8 cellular contexts compared by ENCODE assay signal in genomic region chr13:52846567-52847321, GRCh38. TPM values are rescaled to one million over a fixed set of nuclear protein-coding genes. Genes with fewer than 3 reads are reported as not detected.
DNase-seq lines count a peak whose midpoint lies in the region; ATAC-seq and TF ChIP-seq lines count a peak whose summit lies in the region.

No MANE protein-coding gene starts in this region.

- DNase-seq in GM10266 (ENCODE audit: extremely low spot score) = peak; percentile 42
- peak; percentile 45 for DNase-seq in activated CD8-positive, alpha-beta memory T cell treated with anti-CD3 and anti-CD28 coated beads, Interleukin-2, amount 10 ng/mL, durations not matched to agents 7 days and 5 days
- DNase-seq in heart right ventricle = peak; percentile 34 to 62
- peak; percentile 36 for DNase-seq in pons (ENCODE audit: low spot score)
- no peak for DNase-seq in BE2C

- H3K27me3 ChIP-seq in heart right ventricle = peaks cover 35 to 97% (median 86%) of the 10 kb centered on the region in 7 donors
- H3K27me3 ChIP-seq in BE2C = peaks cover 56% of the 10 kb centered on the region

- H3K36me3 ChIP-seq in heart right ventricle = no peaks in the 10 kb centered on the region
- no peaks in the 10 kb centered on the region for H3K36me3 ChIP-seq in BE2C

- H3K36me3 Mint-ChIP-seq in activated CD8-positive, alpha-beta memory T cell treated with anti-CD3 and anti-CD28 coated beads, Interleukin-2, amount 10 ng/mL, durations not matched to agents 7 days and 5 days = no peaks in the 10 kb centered on the region

- H3K9me3 ChIP-seq in heart right ventricle = no peaks in the 10 kb centered on the region
- peaks cover 8% of the 10 kb centered on the region; the same call in 1 of the 2 replicates for H3K9me3 ChIP-seq in BE2C

- H3K9me3 Mint-ChIP-seq in activated CD8-positive, alpha-beta memory T cell treated with anti-CD3 and anti-CD28 coated beads, Interleukin-2, amount 10 ng/mL, durations not matched to agents 7 days and 5 days (ENCODE audit: low read depth) = no peaks in the 10 kb centered on the region

- WGBS in heart right ventricle, 2 donors = 2 to 6% methylated on average over 100 of the region's 100 CpGs

- H3K27me3 Mint-ChIP-seq in activated CD8-positive, alpha-beta memory T cell treated with anti-CD3 and anti-CD28 coated beads, Interleukin-2, amount 10 ng/mL, durations not matched to agents 7 days and 5 days = peaks cover 77% of the 10 kb centered on the region

- peak overlapping the region in 6 of 10 donors; percentile 5 to 42 (median 14) for H3K4me3 ChIP-seq in heart right ventricle
- H3K4me3 ChIP-seq in BE2C (ENCODE audit: low read depth, low read length) = no peak overlapping the region

- TF ChIP-seq CTCF in GM10266 (IDR thresholded peaks at IDR 0.05; ENCODE audit: control insufficient read depth, insufficient read depth, low read depth, missing control alignments) (no peak), heart right ventricle (IDR thresholded peaks at IDR 0.05) (peak in 8 of 9 donors; percentile 34 to 63 (median 52)), BE2C (IDR thresholded peaks at IDR 0.05; ENCODE audit: low read depth, low read length) (no peak)

- no peak overlapping the region for H3K27ac Mint-ChIP-seq in activated CD8-positive, alpha-beta memory T cell treated with anti-CD3 and anti-CD28 coated beads, Interleukin-2, amount 10 ng/mL, durations not matched to agents 7 days and 5 days

- no peak overlapping the region for H3K27ac ChIP-seq in heart right ventricle

- CTCF ChIA-PET in activated CD8-positive, alpha-beta memory T cell treated with anti-CD3 and anti-CD28 coated beads, Interleukin-2, amount 10 ng/mL, durations not matched to agents 7 days and 5 days (lab: Charles Lee) = interaction anchor here (1.0 kb wide), 2 partner anchors 121 to 182 kb away, joined by 3 to 4 read pairs; no protein-coding TSS in a partner anchor

- H3K4me3 Mint-ChIP-seq in activated CD8-positive, alpha-beta memory T cell treated with anti-CD3 and anti-CD28 coated beads, Interleukin-2, amount 10 ng/mL, durations not matched to agents 7 days and 5 days = no peak overlapping the region

- peaks cover 3 to 44% (median 23%) of the 10 kb centered on the region in 9 donors for H3K4me1 ChIP-seq in heart right ventricle
- H3K4me1 ChIP-seq in BE2C = peaks cover 2% of the 10 kb centered on the region; the same call in 1 of the 2 replicates

- H3K4me1 Mint-ChIP-seq in activated CD8-positive, alpha-beta memory T cell treated with anti-CD3 and anti-CD28 coated beads, Interleukin-2, amount 10 ng/mL, durations not matched to agents 7 days and 5 days = peaks cover 13% of the 10 kb centered on the region

- intact Hi-C loops in heart right ventricle (cut with DNase I) = no loop called here

- ATAC-seq in activated CD8-positive, alpha-beta memory T cell treated with anti-CD3 and anti-CD28 coated beads, Interleukin-2, amount 10 ng/mL, durations not matched to agents 7 days and 5 days = peak; percentile 25
- peak in 7 of 8 donors; percentile 39 to 84 (median 59) for ATAC-seq in heart right ventricle
- ATAC-seq in HG03342 (IDR thresholded peaks at IDR 0.05; ENCODE audit: unreplicated experiment) = no peak
- no peak for ATAC-seq in HG03196 (IDR thresholded peaks at IDR 0.05; ENCODE audit: unreplicated experiment)
- no peak for ATAC-seq in HG03442 (IDR thresholded peaks at IDR 0.05; ENCODE audit: unreplicated experiment)

RNA-seq across cellular contexts. Expression of gene PCDH8, which starts 1.7 kb away (rescaled TPM):
- not detected for total RNA-seq in activated CD8-positive, alpha-beta memory T cell treated with anti-CD3 and anti-CD28 coated beads, Interleukin-2, amount 10 ng/mL, durations not matched to agents 7 days and 5 days
- not detected for total RNA-seq in heart right ventricle
- polyA plus RNA-seq in heart right ventricle = not detected
- 1.5 TPM for polyA plus RNA-seq in BE2C (2012; ENCODE audit: insufficient read depth, insufficient read length, low read depth)

Comparison
In these comparisons a context has a peak if more than half of its experiments do, and no peak if none do; other contexts are left out.
1. CTCF ChIP-seq: peak in heart right ventricle (8 of 9); none in GM10266 (single experiment) and BE2C (single experiment).
2. ATAC-seq: peak in activated CD8-positive, alpha-beta memory T cell treated with anti-CD3 and anti-CD28 coated beads, Interleukin-2, amount 10 ng/mL, durations not matched to agents 7 days and 5 days (single experiment) and heart right ventricle (7 of 8); none in HG03342 (single experiment), HG03196 (single experiment) and HG03442 (single experiment).